ENCODE assay signal across 8 cellular contexts in genomic region chr5:100479079-100479688, GRCh38. TPM values are rescaled to one million over a fixed set of nuclear protein-coding genes. Genes with fewer than 3 reads are reported as not detected.
DNase-seq lines count a peak whose midpoint lies in the region; ATAC-seq and TF ChIP-seq lines count a peak whose summit lies in the region.

No MANE protein-coding gene starts in this region.

- no peaks in the 10 kb centered on the region for H3K27me3 ChIP-seq in KMS-11 (ENCODE audit: insufficient read depth, low read depth)
- H3K27me3 ChIP-seq in WERI-Rb-1 (ENCODE audit: insufficient read depth, low read depth, severe bottlenecking), result no peaks in the 10 kb centered on the region
- no peaks in the 10 kb centered on the region for H3K27me3 ChIP-seq in right lobe of liver

- H3K27ac ChIP-seq in C4-2B, result no peak overlapping the region
- no peak overlapping the region for H3K27ac ChIP-seq in KMS-11
- H3K27ac ChIP-seq in WERI-Rb-1, result no peak overlapping the region
- no peak overlapping the region for H3K27ac ChIP-seq in right lobe of liver

- H3K4me3 ChIP-seq in KMS-11 (IDR thresholded peaks at IDR 0.05; ENCODE audit: insufficient read depth, low read depth, low read length) (no peak overlapping the region), WERI-Rb-1 (ENCODE audit: low read depth, low read length) (no peak overlapping the region), right lobe of liver (no peak overlapping the region), lower leg skin (ENCODE audit: low read depth, poor library complexity, severe bottlenecking) (no peak overlapping the region)

- TF ChIP-seq CTCF in C4-2B (conservative IDR thresholded peaks at IDR 0.05), result peak; percentile 83
- TF ChIP-seq CTCF in KMS-11 (conservative IDR thresholded peaks at IDR 0.05; ENCODE audit: low read depth, low read length), result peak; percentile 78
- peak; percentile 62 for TF ChIP-seq CTCF in WERI-Rb-1 (IDR thresholded peaks at IDR 0.05; ENCODE audit: low read depth, low read length)
- peak; percentile 44 to 62 (median 51) for TF ChIP-seq CTCF in right lobe of liver (IDR thresholded peaks at IDR 0.05)
- no peak for TF ChIP-seq CTCF in lower leg skin (IDR thresholded peaks at IDR 0.05)

- intact Hi-C loops in right lobe of liver (cut with DNase I), result no loop called here
- intact Hi-C loops in lower leg skin (cut with DNase I; ENCODE audit: low total_unique reads), result no loop called here

- no peaks in the 10 kb centered on the region for H3K79me2 ChIP-seq in KMS-11 (ENCODE audit: insufficient read depth, low read depth)

- H3K4me2 ChIP-seq in KMS-11, result no peak overlapping the region

- TF ChIP-seq POLR2A in right lobe of liver (IDR thresholded peaks at IDR 0.05) (no peak), lower leg skin (IDR thresholded peaks at IDR 0.05) (no peak)

- H3K4me1 ChIP-seq in KMS-11 (ENCODE audit: low read depth, poor library complexity, severe bottlenecking) (no peaks in the 10 kb centered on the region), right lobe of liver (no peaks in the 10 kb centered on the region)

- no peak overlapping the region for H3K9ac ChIP-seq in KMS-11

- no peaks in the 10 kb centered on the region for H3K36me3 ChIP-seq in KMS-11 (ENCODE audit: insufficient read depth)
- H3K36me3 ChIP-seq in WERI-Rb-1, result no peaks in the 10 kb centered on the region
- no peaks in the 10 kb centered on the region for H3K36me3 ChIP-seq in right lobe of liver

- no peak for DNase-seq in WERI-Rb-1
- no peak for DNase-seq in right lobe of liver
- no peak for DNase-seq in lower leg skin (ENCODE audit: low spot score in 2 of 2)
- DNase-seq in epidermal melanocyte (ENCODE audit: insufficient read length, low spot score), result no peak

- H2AFZ ChIP-seq in KMS-11 (ENCODE audit: low read depth), result no peak overlapping the region

- H4K20me1 ChIP-seq in KMS-11 (ENCODE audit: insufficient read depth), result no peaks in the 10 kb centered on the region

- WGBS in right lobe of liver (ENCODE audit: insufficient coverage, low coverage, low lambda C conversion rate, missing lambda C conversion rate), result 49% methylated on average over 3 of the region's 3 CpGs
- WGBS in lower leg skin, 2 donors, result 56 to 59% methylated on average over 3 of the region's 3 CpGs

- ATAC-seq in GM19438 (IDR thresholded peaks at IDR 0.05; ENCODE audit: low read depth, unreplicated experiment) (peak; percentile 84), right lobe of liver (peak; percentile 75 to 86 (median 76)), HG03439 (IDR thresholded peaks at IDR 0.05; ENCODE audit: unreplicated experiment) (no peak)

- H3K9me3 ChIP-seq in WERI-Rb-1 (ENCODE audit: severe bottlenecking) (no peaks in the 10 kb centered on the region), right lobe of liver (no peaks in the 10 kb centered on the region)

RNA-seq across cellular contexts. Expression of gene FAM174A, which starts 56.0 kb away (rescaled TPM):
- total RNA-seq in right lobe of liver, result 10 to 100 TPM in 2 of 6 experiments, 1 to 10 TPM in 4; 7.2 to 11.8 (median 8.4) TPM
- 100 to 1,000 TPM in 2 of 4 donors, 10 to 100 TPM in 2; 78.0 to 124 (median 99.5) TPM for total RNA-seq in lower leg skin

Comparison
In these comparisons a context has a peak if more than half of its experiments do, and no peak if none do; other contexts are left out.
1. CTCF ChIP-seq: peak in C4-2B (single experiment), KMS-11 (single experiment), WERI-Rb-1 (single experiment) and right lobe of liver (4 of 4); none in lower leg skin (0 of 3).
2. RNA of gene FAM174A, which starts 56.0 kb away (total RNA-seq): 78.0 to 124 TPM in lower leg skin; 7.2 to 11.8 TPM in right lobe of liver; every median in the first group is over 4 times any median in the second.